Comparison of ENCODE assay signal across 1 cellular context in genomic region chr19:17841810-17842662, GRCh38.
TF ChIP-seq lines count a peak whose summit lies in the region.

No MANE protein-coding gene starts in this region.

TF ChIP-seq in K562, 482 proteins besides CTCF, POLR2A, EP300 and RAD21 (continued from another document and continues in another):
- TF ChIP-seq, protein P1, sequence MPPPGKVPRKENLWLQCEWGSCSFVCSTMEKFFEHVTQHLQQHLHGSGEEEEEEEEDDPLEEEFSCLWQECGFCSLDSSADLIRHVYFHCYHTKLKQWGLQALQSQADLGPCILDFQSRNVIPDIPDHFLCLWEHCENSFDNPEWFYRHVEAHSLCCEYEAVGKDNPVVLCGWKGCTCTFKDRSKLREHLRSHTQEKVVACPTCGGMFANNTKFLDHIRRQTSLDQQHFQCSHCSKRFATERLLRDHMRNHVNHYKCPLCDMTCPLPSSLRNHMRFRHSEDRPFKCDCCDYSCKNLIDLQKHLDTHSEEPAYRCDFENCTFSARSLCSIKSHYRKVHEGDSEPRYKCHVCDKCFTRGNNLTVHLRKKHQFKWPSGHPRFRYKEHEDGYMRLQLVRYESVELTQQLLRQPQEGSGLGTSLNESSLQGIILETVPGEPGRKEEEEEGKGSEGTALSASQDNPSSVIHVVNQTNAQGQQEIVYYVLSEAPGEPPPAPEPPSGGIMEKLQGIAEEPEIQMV (tag; conservative IDR thresholded peaks at IDR 0.05; ENCODE audit: low read depth): no peak
- TF ChIP-seq HMG20A (CRISPR knock-in tag; conservative IDR thresholded peaks at IDR 0.05): no peak
- TF ChIP-seq CHCHD3 (CRISPR knock-in tag; IDR thresholded peaks at IDR 0.05): no peak
- no peak for TF ChIP-seq MAFG (tag; conservative IDR thresholded peaks at IDR 0.05)
- TF ChIP-seq SNIP1 (IDR thresholded peaks at IDR 0.05; ENCODE audit: low read depth): no peak
- TF ChIP-seq SMAD2 (IDR thresholded peaks at IDR 0.05; ENCODE audit: low read depth, low read length): no peak
- peak; percentile 89; the same call in 1 of the 2 replicates for TF ChIP-seq RREB1 (CRISPR knock-in tag; IDR thresholded peaks at IDR 0.05)
- no peak for TF ChIP-seq GATAD2A (IDR thresholded peaks at IDR 0.05)
- TF ChIP-seq, protein P2, sequence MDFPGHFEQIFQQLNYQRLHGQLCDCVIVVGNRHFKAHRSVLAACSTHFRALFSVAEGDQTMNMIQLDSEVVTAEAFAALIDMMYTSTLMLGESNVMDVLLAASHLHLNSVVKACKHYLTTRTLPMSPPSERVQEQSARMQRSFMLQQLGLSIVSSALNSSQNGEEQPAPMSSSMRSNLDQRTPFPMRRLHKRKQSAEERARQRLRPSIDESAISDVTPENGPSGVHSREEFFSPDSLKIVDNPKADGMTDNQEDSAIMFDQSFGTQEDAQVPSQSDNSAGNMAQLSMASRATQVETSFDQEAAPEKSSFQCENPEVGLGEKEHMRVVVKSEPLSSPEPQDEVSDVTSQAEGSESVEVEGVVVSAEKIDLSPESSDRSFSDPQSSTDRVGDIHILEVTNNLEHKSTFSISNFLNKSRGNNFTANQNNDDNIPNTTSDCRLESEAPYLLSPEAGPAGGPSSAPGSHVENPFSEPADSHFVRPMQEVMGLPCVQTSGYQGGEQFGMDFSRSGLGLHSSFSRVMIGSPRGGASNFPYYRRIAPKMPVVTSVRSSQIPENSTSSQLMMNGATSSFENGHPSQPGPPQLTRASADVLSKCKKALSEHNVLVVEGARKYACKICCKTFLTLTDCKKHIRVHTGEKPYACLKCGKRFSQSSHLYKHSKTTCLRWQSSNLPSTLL (IDR thresholded peaks at IDR 0.05): no peak
- no peak for TF ChIP-seq NR2C1 (IDR thresholded peaks at IDR 0.05)
- no peak for TF ChIP-seq NR2C1 (tag; IDR thresholded peaks at IDR 0.05)
- no peak for TF ChIP-seq ZNF143 (CRISPR knock-in tag; IDR thresholded peaks at IDR 0.05)
- TF ChIP-seq, protein P3, sequence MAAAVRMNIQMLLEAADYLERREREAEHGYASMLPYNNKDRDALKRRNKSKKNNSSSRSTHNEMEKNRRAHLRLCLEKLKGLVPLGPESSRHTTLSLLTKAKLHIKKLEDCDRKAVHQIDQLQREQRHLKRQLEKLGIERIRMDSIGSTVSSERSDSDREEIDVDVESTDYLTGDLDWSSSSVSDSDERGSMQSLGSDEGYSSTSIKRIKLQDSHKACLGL (CRISPR knock-in tag; IDR thresholded peaks at IDR 0.05; ENCODE audit: borderline replicate concordance, poor library complexity, severe bottlenecking): peak; percentile 45
- no peak for TF ChIP-seq ATF3 (IDR thresholded peaks at IDR 0.05)
- no peak for TF ChIP-seq ATF3 (CRISPR knock-in tag; conservative IDR thresholded peaks at IDR 0.05)
- no peak for TF ChIP-seq HNRNPLL (IDR thresholded peaks at IDR 0.05; ENCODE audit: low read depth, low read length, poor library complexity, severe bottlenecking)
- TF ChIP-seq ZKSCAN3 (CRISPR knock-in tag; IDR thresholded peaks at IDR 0.05): no peak
- TF ChIP-seq PCBP2 (IDR thresholded peaks at IDR 0.05; ENCODE audit: low read depth, low read length, poor library complexity, severe bottlenecking): no peak
- TF ChIP-seq CBX8 (IDR thresholded peaks at IDR 0.05; ENCODE audit: borderline replicate concordance, extremely low read depth, low read depth, low read length, poor library complexity, severe bottlenecking): no peak
- no peak for TF ChIP-seq ZNF561 (CRISPR knock-in tag; conservative IDR thresholded peaks at IDR 0.05)
- TF ChIP-seq, protein P4, sequence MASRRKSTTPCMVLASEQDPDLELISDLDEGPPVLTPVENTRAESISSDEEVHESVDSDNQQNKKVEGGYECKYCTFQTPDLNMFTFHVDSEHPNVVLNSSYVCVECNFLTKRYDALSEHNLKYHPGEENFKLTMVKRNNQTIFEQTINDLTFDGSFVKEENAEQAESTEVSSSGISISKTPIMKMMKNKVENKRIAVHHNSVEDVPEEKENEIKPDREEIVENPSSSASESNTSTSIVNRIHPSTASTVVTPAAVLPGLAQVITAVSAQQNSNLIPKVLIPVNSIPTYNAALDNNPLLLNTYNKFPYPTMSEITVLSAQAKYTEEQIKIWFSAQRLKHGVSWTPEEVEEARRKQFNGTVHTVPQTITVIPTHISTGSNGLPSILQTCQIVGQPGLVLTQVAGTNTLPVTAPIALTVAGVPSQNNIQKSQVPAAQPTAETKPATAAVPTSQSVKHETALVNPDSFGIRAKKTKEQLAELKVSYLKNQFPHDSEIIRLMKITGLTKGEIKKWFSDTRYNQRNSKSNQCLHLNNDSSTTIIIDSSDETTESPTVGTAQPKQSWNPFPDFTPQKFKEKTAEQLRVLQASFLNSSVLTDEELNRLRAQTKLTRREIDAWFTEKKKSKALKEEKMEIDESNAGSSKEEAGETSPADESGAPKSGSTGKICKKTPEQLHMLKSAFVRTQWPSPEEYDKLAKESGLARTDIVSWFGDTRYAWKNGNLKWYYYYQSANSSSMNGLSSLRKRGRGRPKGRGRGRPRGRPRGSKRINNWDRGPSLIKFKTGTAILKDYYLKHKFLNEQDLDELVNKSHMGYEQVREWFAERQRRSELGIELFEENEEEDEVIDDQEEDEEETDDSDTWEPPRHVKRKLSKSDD (conservative IDR thresholded peaks at IDR 0.05; ENCODE audit: low read length): no peak
- no peak for TF ChIP-seq ZNF780A (CRISPR knock-in tag; IDR thresholded peaks at IDR 0.05)
- no peak for TF ChIP-seq PHF21A (IDR thresholded peaks at IDR 0.05; ENCODE audit: borderline replicate concordance, low read depth)
- no peak for TF ChIP-seq ZNF766 (CRISPR knock-in tag; conservative IDR thresholded peaks at IDR 0.05)
- peak in 1 of 2 experiments; percentile 44; a peak in 1 of 4 replicates for TF ChIP-seq TEAD1 (CRISPR knock-in tag; IDR thresholded peaks at IDR 0.05)
- no peak for TF ChIP-seq HNRNPUL1 (IDR thresholded peaks at IDR 0.05; ENCODE audit: low read length)
- no peak for TF ChIP-seq WHSC1 (IDR thresholded peaks at IDR 0.05; ENCODE audit: low read length)
- TF ChIP-seq ELF1 (tag; IDR thresholded peaks at IDR 0.05): no peak
- no peak; the same call in 1 of the 2 replicates for TF ChIP-seq ZBED1 (IDR thresholded peaks at IDR 0.05)
- TF ChIP-seq STAG1 (CRISPR knock-in tag; IDR thresholded peaks at IDR 0.05; ENCODE audit: borderline replicate concordance): peak; percentile 41; the same call in 1 of the 2 replicates
- TF ChIP-seq ZSCAN32 (CRISPR knock-in tag; IDR thresholded peaks at IDR 0.05): no peak
- TF ChIP-seq ZNF316 (IDR thresholded peaks at IDR 0.05): no peak
- peak; percentile 60; the same call in 1 of the 2 replicates for TF ChIP-seq BCOR (IDR thresholded peaks at IDR 0.05)
- no peak for TF ChIP-seq ZNF124 (CRISPR knock-in tag; IDR thresholded peaks at IDR 0.05)
- no peak for TF ChIP-seq XRCC5 (IDR thresholded peaks at IDR 0.05; ENCODE audit: low read depth, low read length)
- TF ChIP-seq, protein P5, sequence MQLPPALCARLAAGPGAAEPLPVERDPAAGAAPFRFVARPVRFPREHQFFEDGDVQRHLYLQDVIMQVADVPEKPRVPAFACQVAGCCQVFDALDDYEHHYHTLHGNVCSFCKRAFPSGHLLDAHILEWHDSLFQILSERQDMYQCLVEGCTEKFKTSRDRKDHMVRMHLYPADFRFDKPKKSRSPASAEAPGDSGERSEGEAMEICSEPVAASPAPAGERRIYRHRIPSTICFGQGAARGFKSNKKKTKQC (CRISPR knock-in tag; IDR thresholded peaks at IDR 0.05): peak; percentile 96
- TF ChIP-seq TRIM25 (IDR thresholded peaks at IDR 0.05; ENCODE audit: borderline replicate concordance): no peak
- TF ChIP-seq ZNF717 (CRISPR knock-in tag; IDR thresholded peaks at IDR 0.05): no peak
- peak; percentile 87 to 90 for TF ChIP-seq NRF1 (conservative IDR thresholded peaks at IDR 0.05 in 1 of 2, IDR thresholded peaks at IDR 0.05 in 1 of 2)
- TF ChIP-seq MCM3 (IDR thresholded peaks at IDR 0.05): no peak
- peak; percentile 82 for TF ChIP-seq ZBTB7A (IDR thresholded peaks at IDR 0.05; ENCODE audit: borderline replicate concordance, control insufficient read depth, low read depth, low read length)
- no peak for TF ChIP-seq ZFP30 (CRISPR knock-in tag; IDR thresholded peaks at IDR 0.05; ENCODE audit: borderline replicate concordance)
- no peak for TF ChIP-seq TAF7 (tag; IDR thresholded peaks at IDR 0.05)
- TF ChIP-seq GTF2F1 (IDR thresholded peaks at IDR 0.05; ENCODE audit: low read depth, low read length): no peak
- TF ChIP-seq ZNF764 (CRISPR knock-in tag; IDR thresholded peaks at IDR 0.05; ENCODE audit: low read depth): no peak
- no peak for TF ChIP-seq RBM39 (optimal IDR thresholded peaks at IDR 0.05; ENCODE audit: low read depth, low read length)
- no peak for TF ChIP-seq ERF (CRISPR knock-in tag; IDR thresholded peaks at IDR 0.05)
- no peak for TF ChIP-seq MYNN (IDR thresholded peaks at IDR 0.05)
- TF ChIP-seq MYNN (CRISPR knock-in tag; IDR thresholded peaks at IDR 0.05): no peak
- no peak for TF ChIP-seq CBX5 (IDR thresholded peaks at IDR 0.05; ENCODE audit: borderline replicate concordance, low read depth)
- no peak for TF ChIP-seq TCFL5 (CRISPR knock-in tag; conservative IDR thresholded peaks at IDR 0.05)
- TF ChIP-seq BACH1 (tag; IDR thresholded peaks at IDR 0.05): no peak
- TF ChIP-seq PRPF4 (IDR thresholded peaks at IDR 0.05; ENCODE audit: insufficient read depth, low read depth, low read length, poor library complexity, severe bottlenecking): no peak
- no peak for TF ChIP-seq FOXJ3 (CRISPR knock-in tag; IDR thresholded peaks at IDR 0.05)
- no peak for TF ChIP-seq MTA1 (IDR thresholded peaks at IDR 0.05; ENCODE audit: borderline replicate concordance)
